In genomic region chr2:128646091-128646490, GRCh38 we compare ENCODE assay signal across 21 cellular contexts.
DNase-seq lines count a peak whose midpoint lies in the region; ATAC-seq and TF ChIP-seq lines count a peak whose summit lies in the region.
"Had no signal": no experiment of that assay in that cellular context is flagged by ENCODE, and none has a peak within 500 bp of the region (broad histone marks: within the 10 kb centered on the region; RNA-seq: fewer than 3 reads in every experiment).

No MANE protein-coding gene starts in this region.

- no peak for TF ChIP-seq CTCF in WTC11 (IDR thresholded peaks at IDR 0.05)

- H3K4me1 Mint-ChIP-seq in WTC11 = peaks cover 67% of the 10 kb centered on the region
- H3K4me1 Mint-ChIP-seq: activated naive CD8-positive, alpha-beta T cell treated with anti-CD3 and anti-CD28 coated beads for 36 hours had no signal

- no peak overlapping the region for H3K4me3 Mint-ChIP-seq in WTC11
- H3K4me3 Mint-ChIP-seq: activated CD8-positive, alpha-beta T cell treated with anti-CD3 and anti-CD28 coated beads, Interleukin-2, amount 10 ng/mL, durations not matched to agents 7 days and 5 days; activated naive CD8-positive, alpha-beta T cell treated with anti-CD3 and anti-CD28 coated beads for 36 hours; activated T-cell treated with anti-CD3 and anti-CD28 coated beads, Interleukin-2, amount 50 U/mL, for 24 hours had no signal

- POLR2A ChIA-PET in WTC11 (lab: Charles Lee) = no interaction called here

- peak overlapping the region; percentile 98 for H3K27ac Mint-ChIP-seq in WTC11
- H3K27ac Mint-ChIP-seq: activated CD8-positive, alpha-beta T cell treated with anti-CD3 and anti-CD28 coated beads, Interleukin-2, amount 10 ng/mL, durations not matched to agents 7 days and 5 days; activated naive CD8-positive, alpha-beta T cell treated with anti-CD3 and anti-CD28 coated beads for 36 hours; activated T-cell treated with anti-CD3 and anti-CD28 coated beads, Interleukin-2, amount 50 U/mL, for 24 hours had no signal

- ATAC-seq in WTC11 = no peak
- no peak for ATAC-seq in left lobe of liver
- no peak for ATAC-seq in GM19467 (IDR thresholded peaks at IDR 0.05; ENCODE audit: unreplicated experiment)
- no peak for ATAC-seq in GM18907 (IDR thresholded peaks at IDR 0.05; ENCODE audit: unreplicated experiment)
- ATAC-seq in HG03025 (IDR thresholded peaks at IDR 0.05; ENCODE audit: low FRiP score, unreplicated experiment) = no peak
- ATAC-seq: activated CD8-positive, alpha-beta T cell treated with anti-CD3 and anti-CD28 coated beads, Interleukin-2, amount 10 ng/mL, durations not matched to agents 7 days and 5 days; GM12878; HCT116 had no signal

- peaks cover 22% of the 10 kb centered on the region for H3K27me3 Mint-ChIP-seq in WTC11 (ENCODE audit: low read depth)
- H3K27me3 Mint-ChIP-seq: activated naive CD8-positive, alpha-beta T cell treated with anti-CD3 and anti-CD28 coated beads for 36 hours; activated T-cell treated with anti-CD3 and anti-CD28 coated beads, Interleukin-2, amount 50 U/mL, for 24 hours had no signal

- CTCF ChIA-PET in WTC11 (lab: Charles Lee) = interaction anchor here (0.5 to 2.5 kb wide), 6 partner anchors 8 to 52 kb away, joined by 3 to 17 read pairs (median 5); no protein-coding TSS in a partner anchor

- DNase-seq in D341Med (ENCODE audit: low spot score) (peak; percentile 5), WTC11 (ENCODE audit: low spot score) (no peak), left lobe of liver (ENCODE audit: low spot score) (peak; percentile 18), posterior vena cava (ENCODE audit: low spot score) (peak; percentile 72), amniotic stem cell (lab: John Stamatoyannopoulos, UW) (no peak)
- DNase-seq: activated CD4-positive, alpha-beta T cell treated with anti-CD3 and anti-CD28 coated beads for 4 hours; activated gamma-delta T cell; activated naive CD8-positive, alpha-beta T cell treated with anti-CD3 and anti-CD28 coated beads for 36 hours; activated T-cell treated with anti-CD3 and anti-CD28 coated beads, Interleukin-2, amount 50 U/mL, for 24 hours; cortex of kidney; foreskin fibroblast; NCI-H510A; sigmoid colon; stimulated activated CD4-positive, alpha-beta T cell treated with anti-CD3 and anti-CD28 coated beads, Interleukin-4, amount 100 ng/mL, for 1 hour; T1000 had no signal

- peaks cover 4% of the 10 kb centered on the region; the same call in 1 of the 2 replicates for H3K9me3 Mint-ChIP-seq in WTC11
- H3K9me3 Mint-ChIP-seq: activated naive CD8-positive, alpha-beta T cell treated with anti-CD3 and anti-CD28 coated beads for 36 hours; activated T-cell treated with anti-CD3 and anti-CD28 coated beads, Interleukin-2, amount 50 U/mL, for 24 hours had no signal

- no peaks in the 10 kb centered on the region for H3K36me3 Mint-ChIP-seq in WTC11
- H3K36me3 Mint-ChIP-seq: activated naive CD8-positive, alpha-beta T cell treated with anti-CD3 and anti-CD28 coated beads for 36 hours had no signal

- intact Hi-C loops in posterior vena cava (cut with DNase I) = no loop called here

TF ChIP-seq in WTC11, 78 proteins besides CTCF, POLR2A, EP300 and RAD21:
- TF ChIP-seq ZNF219 (CRISPR knock-in tag; IDR thresholded peaks at IDR 0.05; ENCODE audit: borderline replicate concordance) (no peak), ZNF121 (CRISPR knock-in tag; IDR thresholded peaks at IDR 0.05) (no peak)

Comparison
In these comparisons a context has a peak if more than half of its experiments do, and no peak if none do; other contexts are left out.
1. DNase-seq: peak in D341Med (single experiment), left lobe of liver (single experiment) and posterior vena cava (single experiment); none in WTC11 (single experiment) and amniotic stem cell (single experiment).